22 cellular contexts compared by ENCODE assay signal in the genomic region with DNA sequence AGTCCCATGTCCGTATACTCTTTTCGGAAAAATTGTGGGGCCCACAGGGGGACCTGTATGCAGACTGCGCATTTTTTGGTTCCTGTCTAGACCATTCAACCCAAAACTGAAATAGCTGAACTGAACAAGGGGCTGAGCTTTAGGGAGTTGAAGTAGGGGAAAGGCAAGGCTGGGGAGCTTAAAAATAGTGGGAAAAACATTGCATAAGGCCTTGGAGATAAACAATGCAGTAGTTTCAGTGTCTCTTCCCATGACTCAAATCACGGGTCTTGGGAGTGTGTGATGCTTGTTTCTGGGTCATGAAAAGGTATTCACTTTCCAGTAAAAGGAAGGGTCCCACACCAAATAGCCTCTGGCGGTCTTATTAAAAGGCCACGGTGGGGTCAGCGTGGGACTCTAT.
DNase-seq lines count a peak whose midpoint lies in the region; FAIRE-seq and TF ChIP-seq lines count a peak whose summit lies in the region.
"Had no signal": no experiment of that assay in that cellular context is flagged by ENCODE, and none has a peak within 500 bp of the region (broad histone marks: within the 10 kb centered on the region; RNA-seq: fewer than 3 reads in every experiment).

No MANE protein-coding gene starts in this region.

- H3K27ac ChIP-seq in breast epithelium, result no peak overlapping the region
- peak overlapping the region; percentile 80 for H3K27ac ChIP-seq in keratinocyte (ENCODE audit: control insufficient read depth, insufficient read depth, low read length)
- H3K27ac ChIP-seq: 22Rv1, BLaER1, PC-9 had no signal

- no peaks in the 10 kb centered on the region for H3K9me3 ChIP-seq in breast epithelium
- H3K9me3 ChIP-seq in keratinocyte (ENCODE audit: control insufficient read depth, low read depth, low read length), result no peaks in the 10 kb centered on the region
- H3K9me3 ChIP-seq: BLaER1 had no signal

- intact Hi-C loops in MCF 10A (cut with micrococcal nuclease) (no loop called here), breast epithelium (cut with DNase I; ENCODE audit: low total_unique reads) (no loop called here)

- dilution Hi-C loops in keratinocyte (cut with MboI; ENCODE audit: extremely low pct_ligation_motif_present, low sequenced_read_pairs), result no loop called here

- POLR2A ChIA-PET in MCF 10A (lab: Yijun Ruan, JAX), result interaction anchor here (0.6 to 1.9 kb wide), 8 partner anchors 11 to 1625 kb away, joined by 3 to 7 read pairs (median 4); no protein-coding TSS in a partner anchor

- peak overlapping the region; percentile 52 for H3K4me2 ChIP-seq in keratinocyte (ENCODE audit: control insufficient read depth, extremely low read depth, insufficient read depth, low read depth, low read length)
- H3K4me2 ChIP-seq: BLaER1, PC-9 had no signal

- H3K4me3 Mint-ChIP-seq in MCF 10A (ENCODE audit: unreplicated experiment), result no peak overlapping the region
- H3K4me3 Mint-ChIP-seq: CD8-positive, alpha-beta T cell; IgD-negative memory B cell had no signal

- H3K27me3 Mint-ChIP-seq in MCF 10A (ENCODE audit: insufficient read depth, unreplicated experiment), result no peaks in the 10 kb centered on the region
- H3K27me3 Mint-ChIP-seq: IgD-negative memory B cell had no signal

- TF ChIP-seq CTCF in MCF 10A (IDR thresholded peaks at IDR 0.05; ENCODE audit: unreplicated experiment) (no peak), breast epithelium (IDR thresholded peaks at IDR 0.05) (no peak), fibroblast of mammary gland (conservative IDR thresholded peaks at IDR 0.05; ENCODE audit: control insufficient read depth, insufficient read depth, low read depth, low read length) (no peak), keratinocyte (optimal IDR thresholded peaks at IDR 0.05 in 1 of 3, IDR thresholded peaks at IDR 0.05 in 1 of 3, conservative IDR thresholded peaks at IDR 0.05 in 1 of 3; ENCODE audit: extremely low read depth in 1 of 3, insufficient read depth in 2 of 3, low read length in 3 of 3) (no peak)

- TSS peak; percentile 88 for BruUV-seq in MCF 10A (replicated peaks; lab: Mats Ljungman, UMichigan)

- H3K9me3 Mint-ChIP-seq in MCF 10A (ENCODE audit: unreplicated experiment), result peaks cover 6% of the 10 kb centered on the region

- H3K4me3 ChIP-seq in breast epithelium, result no peak overlapping the region
- H3K4me3 ChIP-seq in fibroblast of mammary gland (ENCODE audit: control insufficient read depth, low read depth, low read length), result no peak overlapping the region
- H3K4me3 ChIP-seq in keratinocyte (ENCODE audit: control insufficient read depth in 2 of 3, extremely low read depth in 1 of 3, insufficient read depth in 2 of 3, low read depth in 1 of 3, low read length in 3 of 3), result no peak overlapping the region
- H3K4me3 ChIP-seq: BLaER1, PC-9 had no signal

- no peak overlapping the region for H2AFZ ChIP-seq in keratinocyte (ENCODE audit: control insufficient read depth, low read length)
- H2AFZ ChIP-seq: PC-9 had no signal

- no peaks in the 10 kb centered on the region for H3K27me3 ChIP-seq in breast epithelium
- H3K27me3 ChIP-seq in keratinocyte (ENCODE audit: control insufficient read depth, extremely low read depth, insufficient read depth, low read length), result no peaks in the 10 kb centered on the region
- H3K27me3 ChIP-seq: BLaER1 had no signal

- H3K4me1 ChIP-seq in breast epithelium (no peaks in the 10 kb centered on the region), keratinocyte (ENCODE audit: control insufficient read depth, extremely low read depth, insufficient read depth, low read length) (peaks cover 53% of the 10 kb centered on the region)

- H4K20me1 ChIP-seq in keratinocyte (ENCODE audit: control insufficient read depth, extremely low read depth, insufficient read depth, low read length), result no peaks in the 10 kb centered on the region
- H4K20me1 ChIP-seq: BLaER1 had no signal

- H3K27ac Mint-ChIP-seq in MCF 10A (ENCODE audit: low read depth, unreplicated experiment), result peak overlapping the region; percentile 46
- H3K27ac Mint-ChIP-seq: CD8-positive, alpha-beta T cell; IgD-negative memory B cell had no signal

- H3K9ac ChIP-seq in keratinocyte (ENCODE audit: control insufficient read depth, extremely low read depth, insufficient read depth, low read length), result peak overlapping the region; percentile 28
- H3K9ac ChIP-seq: BLaER1 had no signal

- H3K36me3 ChIP-seq in breast epithelium (no peaks in the 10 kb centered on the region), keratinocyte (ENCODE audit: control insufficient read depth in 2 of 2, extremely low read depth in 1 of 2, insufficient read depth in 2 of 2, low read length in 2 of 2) (no peaks in the 10 kb centered on the region)
- H3K36me3 ChIP-seq: BLaER1 had no signal

- in situ Hi-C loops in G401 (cut with HindIII; ENCODE audit: low sequenced_read_pairs), result no loop called here

- no peak for FAIRE-seq in keratinocyte (lab: Jason Lieb, UNC)
- FAIRE-seq: D721Med, GM12892 had no signal

- no peaks in the 10 kb centered on the region for H3K36me3 Mint-ChIP-seq in MCF 10A (ENCODE audit: insufficient read depth, unreplicated experiment)
- H3K36me3 Mint-ChIP-seq: CD8-positive, alpha-beta T cell; IgD-negative memory B cell had no signal

- DNase-seq in MCF 10A (ENCODE audit: unreplicated experiment) (peak; percentile 57), breast epithelium (ENCODE audit: low spot score in 2 of 2) (no peak), fibroblast of mammary gland (ENCODE audit: low read depth) (peak; percentile 59), keratinocyte (ENCODE audit: low read depth, low spot score) (no peak), DMS114 treated with DMSO at 0.1 percent for 48 hours (lab: John Stamatoyannopoulos, UW; ENCODE audit: unreplicated experiment) (no peak), DMS79 (lab: John Stamatoyannopoulos, UW) (no peak), UCSD-AML1 (lab: John Stamatoyannopoulos, UW; ENCODE audit: unreplicated experiment) (no peak), G401 (ENCODE audit: low spot score) (no peak)
- DNase-seq: CD8-positive, alpha-beta T cell; H7; Kasumi-1; NCI-H1105 treated with DMSO at 0.1 percent for 48 hours; NCI-H1694 treated with DMSO at 0.1 percent for 48 hours; NCI-H2107; NCI-H2227 treated with DMSO at 0.1 percent for 48 hours; NCI-H524; PC-9 had no signal

- H3K9me1 ChIP-seq in keratinocyte (ENCODE audit: control insufficient read depth, extremely low read depth, insufficient read depth, low read length), result no peaks in the 10 kb centered on the region

- CTCF ChIA-PET in MCF 10A (lab: Yijun Ruan, JAX), result interaction anchor here (0.7 to 1.1 kb wide), 3 partner anchors 24 to 751 kb away, joined by 3 read pairs; no protein-coding TSS in a partner anchor

- H3K4me1 Mint-ChIP-seq in MCF 10A (ENCODE audit: insufficient read depth, unreplicated experiment), result peaks cover 44% of the 10 kb centered on the region

- no peak for TF ChIP-seq POLR2A in breast epithelium (IDR thresholded peaks at IDR 0.05)

- H3K79me2 ChIP-seq in keratinocyte (ENCODE audit: control insufficient read depth, insufficient read depth, low read length), result no peaks in the 10 kb centered on the region

Comparison
In these comparisons a context has a peak if more than half of its experiments do, and no peak if none do; other contexts are left out.
1. DNase-seq: peak in MCF 10A (single experiment) and fibroblast of mammary gland (single experiment); none in breast epithelium (0 of 2), keratinocyte (single experiment), DMS114 treated with DMSO at 0.1 percent for 48 hours (single experiment), DMS79 (single experiment), UCSD-AML1 (single experiment) and G401 (single experiment).